Comparison of ENCODE assay signal across 10 cellular contexts in the genomic region with DNA sequence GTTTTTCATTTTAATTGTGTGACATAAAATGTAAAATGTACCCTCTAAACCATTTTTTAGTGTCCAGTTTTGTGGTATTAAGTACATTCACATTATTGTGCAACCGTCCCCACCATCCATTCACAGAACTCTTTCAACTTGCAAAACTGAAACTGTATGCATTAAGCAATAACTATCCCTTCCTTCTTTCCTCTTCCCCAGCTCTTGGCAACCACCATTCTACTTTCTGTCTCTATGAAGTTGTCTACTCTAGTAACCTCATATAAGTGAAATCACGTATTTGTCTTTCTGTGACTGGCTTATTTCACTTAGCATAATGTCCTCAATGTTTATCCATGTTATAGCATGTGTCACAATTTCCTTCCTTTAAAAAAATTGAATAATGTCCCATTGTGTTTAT.
DNase-seq lines count a peak whose midpoint lies in the region; ATAC-seq and TF ChIP-seq lines count a peak whose summit lies in the region.
"Had no signal": no experiment of that assay in that cellular context is flagged by ENCODE, and none has a peak within 500 bp of the region (broad histone marks: within the 10 kb centered on the region; RNA-seq: fewer than 3 reads in every experiment).

No MANE protein-coding gene starts in this region.

- DNase-seq in NOMO-1 treated with DMSO at 0.1 percent for 48 hours (lab: John Stamatoyannopoulos, UW; ENCODE audit: unreplicated experiment) (peak; percentile 97), lower lobe of right lung (no peak), HuH-7.5 (ENCODE audit: low spot score) (no peak), immature natural killer cell (no peak), foreskin melanocyte (no peak)
- DNase-seq in activated T-cell treated with anti-CD3 and anti-CD28 coated beads, Interleukin-2, amount 50 U/mL, for 1 hour: no peak
- DNase-seq: dermis blood vessel endothelial cell, nephron progenitor cell had no signal

- no peak overlapping the region for H3K4me3 Mint-ChIP-seq in immature natural killer cell
- H3K4me3 Mint-ChIP-seq: nephron progenitor cell had no signal

- peaks cover 68% of the 10 kb centered on the region for H3K4me1 ChIP-seq in lower lobe of right lung

- TF ChIP-seq CTCF in lower lobe of right lung (IDR thresholded peaks at IDR 0.05): no peak

- H3K9me3 ChIP-seq in lower lobe of right lung: no peaks in the 10 kb centered on the region

- H3K27ac ChIP-seq in lower lobe of right lung: no peak overlapping the region

- H3K27me3 ChIP-seq in lower lobe of right lung (ENCODE audit: low read depth): no peaks in the 10 kb centered on the region

- H3K27ac Mint-ChIP-seq in immature natural killer cell: no peak overlapping the region
- H3K27ac Mint-ChIP-seq: nephron progenitor cell had no signal

- H3K36me3 ChIP-seq in lower lobe of right lung: no peaks in the 10 kb centered on the region

- ATAC-seq in GM18858 (IDR thresholded peaks at IDR 0.05; ENCODE audit: unreplicated experiment): peak; percentile 68
- ATAC-seq in HG02678 (IDR thresholded peaks at IDR 0.05; ENCODE audit: unreplicated experiment): peak; percentile 73
- ATAC-seq in lower lobe of right lung: peak; percentile 33 to 55

- H3K36me3 Mint-ChIP-seq in immature natural killer cell: no peaks in the 10 kb centered on the region

- H3K4me1 Mint-ChIP-seq in immature natural killer cell: peaks cover 2 to 5% of the 10 kb centered on the region in 2 donors
- H3K4me1 Mint-ChIP-seq: nephron progenitor cell had no signal

- H3K4me3 ChIP-seq in lower lobe of right lung: no peak overlapping the region

- H3K9me3 Mint-ChIP-seq in immature natural killer cell: peaks cover 0 to 1% (median 0%) of the 10 kb centered on the region in 6 donors

- peaks cover 0 to 5% (median 0%) of the 10 kb centered on the region in 3 donors for H3K27me3 Mint-ChIP-seq in immature natural killer cell (ENCODE audit: low read depth in 3 of 3)

- intact Hi-C loops in lower lobe of right lung (cut with DNase I): no loop called here
